Comparison of ENCODE assay signal across 29 cellular contexts in genomic region chr1:50106095-50106761, GRCh38. TPM values are rescaled to one million over a fixed set of nuclear protein-coding genes. Genes with fewer than 3 reads are reported as not detected.
DNase-seq lines count a peak whose midpoint lies in the region; TF ChIP-seq lines count a peak whose summit lies in the region.
"Had no signal": no experiment of that assay in that cellular context is flagged by ENCODE, and none has a peak within 500 bp of the region (broad histone marks: within the 10 kb centered on the region; RNA-seq: fewer than 3 reads in every experiment).

No MANE protein-coding gene starts in this region.

- H3K4me1 Mint-ChIP-seq in neural progenitor cell = peaks cover 35% of the 10 kb centered on the region

- H3K4me1 ChIP-seq in SK-N-SH (ENCODE audit: control insufficient read depth in 1 of 2, insufficient read depth in 2 of 2, low read depth in 1 of 2, low read length in 1 of 2) (peaks cover 0 to 8% of the 10 kb centered on the region in 2 experiments; a peak in 2 of 4 replicates), neural progenitor cell (no peaks in the 10 kb centered on the region)
- H3K4me1 ChIP-seq: adrenal gland had no signal

- peak; percentile 8 for DNase-seq in NCI-H1436 (lab: John Stamatoyannopoulos, UW)
- no peak for DNase-seq in NCI-H1436 treated with DMSO at 0.1 percent for 48 hours (lab: John Stamatoyannopoulos, UW)
- DNase-seq in NCI-H1930 (lab: John Stamatoyannopoulos, UW) = peak; percentile 30 to 39
- peak; percentile 24 for DNase-seq in SK-N-SH
- DNase-seq in neural progenitor cell (ENCODE audit: low spot score) = no peak
- DNase-seq in NCI-H1105 (lab: John Stamatoyannopoulos, UW) = no peak
- DNase-seq in NCI-H510A treated with DMSO at 0.1 percent for 48 hours (lab: John Stamatoyannopoulos, UW) = no peak
- DNase-seq in caudate nucleus (lab: John Stamatoyannopoulos, UW) = no peak
- DNase-seq: activated B cell treated with CpG ODN at 0.5 μM for 24 hours; activated CD4-positive, alpha-beta memory T cell treated with anti-CD3 and anti-CD28 coated beads, Interleukin-2, amount 10 ng/mL, durations not matched to agents 7 days and 5 days; activated naive CD4-positive, alpha-beta T cell; AML-193; CD8-positive, alpha-beta memory T cell; dermis blood vessel endothelial cell; DMS79 treated with DMSO at 0.1 percent for 48 hours; KBM-7; left cardiac atrium; naive thymus-derived CD4-positive, alpha-beta T cell; right cardiac atrium; stimulated activated CD4-positive, alpha-beta T cell treated with anti-CD3 and anti-CD28 coated beads, Interleukin-4, amount 100 ng/mL, for 24 hours; stimulated activated naive CD4-positive, alpha-beta T cell treated with Interleukin-2 at 50 U/mL for 16 hours; T1000; tibial artery had no signal

- CTCF ChIA-PET in SK-N-SH (lab: Yijun Ruan, JAX) = interaction anchor here (0.7 to 12.9 kb wide), 22 partner anchors 11 to 1188 kb away, joined by 3 to 117 read pairs (median 5); no protein-coding TSS in a partner anchor

- H3K4me2 ChIP-seq in SK-N-SH = peak overlapping the region; percentile 39; the same call in 1 of the 2 replicates
- H3K4me2 ChIP-seq in neural progenitor cell = no peak overlapping the region

- peak overlapping the region; percentile 27 to 44 for H3K4me3 ChIP-seq in SK-N-SH (ENCODE audit: low read depth in 2 of 2, low read length in 1 of 2)
- H3K4me3 ChIP-seq in neural progenitor cell = no peak overlapping the region
- H3K4me3 ChIP-seq: adrenal gland, tibial artery had no signal

- peak in 1 of 2 experiments; percentile 88; a peak in 2 of 4 replicates for TF ChIP-seq EP300 in SK-N-SH (IDR thresholded peaks at IDR 0.05; ENCODE audit: borderline replicate concordance in 1 of 2, low read depth in 1 of 2, low read length in 1 of 2)

- TF ChIP-seq RAD21 in SK-N-SH (IDR thresholded peaks at IDR 0.05; ENCODE audit: low read length) = peak; percentile 38

- H3K9me3 ChIP-seq in SK-N-SH (no peaks in the 10 kb centered on the region), neural progenitor cell (ENCODE audit: low read depth) (peaks cover 18% of the 10 kb centered on the region)
- H3K9me3 ChIP-seq: adrenal gland, tibial artery had no signal

- H3K36me3 Mint-ChIP-seq in neural progenitor cell = no peaks in the 10 kb centered on the region
- H3K36me3 Mint-ChIP-seq: CD8-positive, alpha-beta memory T cell; naive thymus-derived CD4-positive, alpha-beta T cell had no signal

- 14% methylated on average over 12 of the region's 12 CpGs for WGBS in SK-N-SH (ENCODE audit: low lambda C conversion rate)

- no peaks in the 10 kb centered on the region for H3K9me2 ChIP-seq in SK-N-SH

- peak overlapping the region; percentile 68 for H3K27ac Mint-ChIP-seq in neural progenitor cell
- H3K27ac Mint-ChIP-seq: activated B cell treated with CpG ODN at 0.5 μM for 24 hours; activated CD4-positive, alpha-beta memory T cell treated with anti-CD3 and anti-CD28 coated beads, Interleukin-2, amount 10 ng/mL, durations not matched to agents 7 days and 5 days; CD8-positive, alpha-beta memory T cell; naive thymus-derived CD4-positive, alpha-beta T cell had no signal

- H3K79me2 ChIP-seq in SK-N-SH (ENCODE audit: insufficient read depth) = no peaks in the 10 kb centered on the region
- H3K79me2 ChIP-seq in neural progenitor cell (ENCODE audit: low read depth) = no peaks in the 10 kb centered on the region

- H3K27me3 Mint-ChIP-seq in neural progenitor cell (ENCODE audit: insufficient read depth, low read depth) = peaks cover 2% of the 10 kb centered on the region

- H3K9ac ChIP-seq in SK-N-SH (no peak overlapping the region), neural progenitor cell (no peak overlapping the region)

- no peaks in the 10 kb centered on the region for H3K9me3 Mint-ChIP-seq in neural progenitor cell
- H3K9me3 Mint-ChIP-seq: activated B cell treated with CpG ODN at 0.5 μM for 24 hours; activated CD4-positive, alpha-beta memory T cell treated with anti-CD3 and anti-CD28 coated beads, Interleukin-2, amount 10 ng/mL, durations not matched to agents 7 days and 5 days had no signal

- TF ChIP-seq CTCF in SK-N-SH (IDR thresholded peaks at IDR 0.05) (no peak), neural progenitor cell (IDR thresholded peaks at IDR 0.05) (no peak)

- H3F3A ChIP-seq in SK-N-SH (replicated peaks; ENCODE audit: insufficient read depth) (no peaks in the 10 kb centered on the region), neural progenitor cell (ENCODE audit: low read depth) (no peaks in the 10 kb centered on the region)

- peaks cover 5% of the 10 kb centered on the region; the same call in 1 of the 2 replicates for H3K27me3 ChIP-seq in SK-N-SH (ENCODE audit: insufficient read depth)
- H3K27me3 ChIP-seq in neural progenitor cell = no peaks in the 10 kb centered on the region

- H3K36me3 ChIP-seq in SK-N-SH (replicated peaks in 1 of 2; ENCODE audit: control insufficient read depth in 1 of 2, insufficient read depth in 2 of 2, low read length in 1 of 2) (no peaks in the 10 kb centered on the region), neural progenitor cell (no peaks in the 10 kb centered on the region)
- H3K36me3 ChIP-seq: adrenal gland, tibial artery had no signal

- H2AFZ ChIP-seq in SK-N-SH (ENCODE audit: low read depth) (peak overlapping the region; percentile 47), neural progenitor cell (replicated peaks) (no peak overlapping the region)

- POLR2A ChIA-PET in SK-N-SH (lab: Yijun Ruan, JAX) = interaction anchor here (0.5 to 8.8 kb wide), 12 partner anchors 8 to 1188 kb away, joined by 3 to 87 read pairs (median 5); partner anchors contain the start of gene AGBL4

- H4K20me1 ChIP-seq in SK-N-SH (ENCODE audit: insufficient read depth) = no peaks in the 10 kb centered on the region
- H4K20me1 ChIP-seq in neural progenitor cell (ENCODE audit: low read depth) = no peaks in the 10 kb centered on the region

- no peak overlapping the region for H3K4me3 Mint-ChIP-seq in neural progenitor cell
- H3K4me3 Mint-ChIP-seq: activated B cell treated with CpG ODN at 0.5 μM for 24 hours; activated CD4-positive, alpha-beta memory T cell treated with anti-CD3 and anti-CD28 coated beads, Interleukin-2, amount 10 ng/mL, durations not matched to agents 7 days and 5 days; CD8-positive, alpha-beta memory T cell; naive thymus-derived CD4-positive, alpha-beta T cell had no signal

- peak overlapping the region; percentile 2 to 100; a peak in 3 of 4 replicates for H3K27ac ChIP-seq in SK-N-SH (ENCODE audit: low read depth in 2 of 2, low read length in 1 of 2)
- no peak overlapping the region for H3K27ac ChIP-seq in neural progenitor cell
- H3K27ac ChIP-seq in caudate nucleus (ENCODE audit: low read depth, low read length) = no peak overlapping the region
- H3K27ac ChIP-seq: 22Rv1, RWPE1, tibial artery had no signal

TF ChIP-seq in SK-N-SH, 30 proteins besides CTCF, POLR2A, EP300 and RAD21 (continues in another document):
- TF ChIP-seq GATA2 (CRISPR knock-in tag; IDR thresholded peaks at IDR 0.05) (peak; percentile 96), NRF1 (IDR thresholded peaks at IDR 0.05; ENCODE audit: low read depth, low read length) (no peak), TAF1 (IDR thresholded peaks at IDR 0.05; ENCODE audit: borderline replicate concordance, low read depth, low read length) (no peak), RXRA (IDR thresholded peaks at IDR 0.05; ENCODE audit: borderline replicate concordance, low read depth) (no peak), FOXJ3 (CRISPR knock-in tag; IDR thresholded peaks at IDR 0.05) (peak; percentile 62; the same call in 1 of the 2 replicates), TCF12 (IDR thresholded peaks at IDR 0.05) (0 out of 2 replicates have a peak, but pooled peaks have one; percentile 28), YY1 (IDR thresholded peaks at IDR 0.05; ENCODE audit: low read depth) (no peak), MXI1 (IDR thresholded peaks at IDR 0.05; ENCODE audit: low read depth, low read length) (peak; percentile 60), TEAD4 (IDR thresholded peaks at IDR 0.05; ENCODE audit: borderline replicate concordance, insufficient read depth) (no peak), RFX5 (IDR thresholded peaks at IDR 0.05; ENCODE audit: low read length) (no peak), ZBTB33 (IDR thresholded peaks at IDR 0.05; ENCODE audit: borderline replicate concordance, low read depth) (no peak), CHD2 (IDR thresholded peaks at IDR 0.05; ENCODE audit: low read length, partially characterized antibody) (peak; percentile 72)
- TF ChIP-seq, protein P1, sequence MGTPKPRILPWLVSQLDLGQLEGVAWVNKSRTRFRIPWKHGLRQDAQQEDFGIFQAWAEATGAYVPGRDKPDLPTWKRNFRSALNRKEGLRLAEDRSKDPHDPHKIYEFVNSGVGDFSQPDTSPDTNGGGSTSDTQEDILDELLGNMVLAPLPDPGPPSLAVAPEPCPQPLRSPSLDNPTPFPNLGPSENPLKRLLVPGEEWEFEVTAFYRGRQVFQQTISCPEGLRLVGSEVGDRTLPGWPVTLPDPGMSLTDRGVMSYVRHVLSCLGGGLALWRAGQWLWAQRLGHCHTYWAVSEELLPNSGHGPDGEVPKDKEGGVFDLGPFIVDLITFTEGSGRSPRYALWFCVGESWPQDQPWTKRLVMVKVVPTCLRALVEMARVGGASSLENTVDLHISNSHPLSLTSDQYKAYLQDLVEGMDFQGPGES (IDR thresholded peaks at IDR 0.05; ENCODE audit: low read depth, low read length) = no peak

RNA-seq across cellular contexts. Expression of gene ELAVL4, which starts 2.5 kb away (rescaled TPM):
- 2.7 and 6.0 TPM in 2 replicates for polyA plus RNA-seq in SK-N-SH (2012; rRNA removed)
- 5.7 and 9.6 TPM in 2 replicates for polyA plus RNA-seq in SK-N-SH (2012; cell fraction: cytosol; rRNA removed)
- 2.6 and 5.4 TPM in 2 replicates for polyA plus RNA-seq in SK-N-SH (2012; cell fraction: nucleus; rRNA removed)
- 0.12 TPM in 1 of 2 replicates, not detected in the other for total RNA-seq in neural progenitor cell (ENCODE audit: low replicate concordance)
- total RNA-seq: activated B cell treated with CpG ODN at 0.5 μM for 24 hours; activated CD4-positive, alpha-beta memory T cell treated with anti-CD3 and anti-CD28 coated beads, Interleukin-2, amount 10 ng/mL, durations not matched to agents 7 days and 5 days; CD8-positive, alpha-beta memory T cell; dermis blood vessel endothelial cell; endothelial cell of umbilical vein; HT-29; osteocyte had no signal
- polyA plus RNA-seq: endothelial cell of umbilical vein; naive thymus-derived CD4-positive, alpha-beta T cell had no signal

Comparison
In these comparisons a context has a peak if more than half of its experiments do, and no peak if none do; other contexts are left out.
1. DNase-seq: peak in NCI-H1436 (single experiment), NCI-H1930 (2 of 2) and SK-N-SH (single experiment); none in NCI-H1436 treated with DMSO at 0.1 percent for 48 hours (single experiment), neural progenitor cell (single experiment), NCI-H1105 (single experiment), NCI-H510A treated with DMSO at 0.1 percent for 48 hours (single experiment) and caudate nucleus (0 of 61).
2. H3K27ac ChIP-seq: peak in SK-N-SH (2 of 2); none in neural progenitor cell (single experiment) and caudate nucleus (single experiment).